18 cellular contexts compared by ENCODE assay signal in genomic region chr4:2833671-2834000, GRCh38. TPM values are rescaled to one million over a fixed set of nuclear protein-coding genes. Genes with fewer than 3 reads are reported as not detected.
DNase-seq lines count a peak whose midpoint lies in the region; ATAC-seq and TF ChIP-seq lines count a peak whose summit lies in the region.
"Had no signal": no experiment of that assay in that cellular context is flagged by ENCODE, and none has a peak within 500 bp of the region (broad histone marks: within the 10 kb centered on the region; RNA-seq: fewer than 3 reads in every experiment).

No MANE protein-coding gene starts in this region.

- H3K4me1 ChIP-seq in mucosa of descending colon (ENCODE audit: low read depth) (peaks cover 12% of the 10 kb centered on the region), transverse colon (peaks cover 5 to 35% (median 10%) of the 10 kb centered on the region in 4 donors)
- H3K4me1 ChIP-seq: Caco-2 had no signal

- in situ Hi-C loops in transverse colon (cut with MboI; ENCODE audit: low pct_ligation_motif_present in 1 of 4, low pct_unique_long_range_greater_than_20kb in 1 of 4, low sequenced_read_pairs in 3 of 4), result no loop called here

- H3K9me3 ChIP-seq in mucosa of descending colon (no peaks in the 10 kb centered on the region), transverse colon (no peaks in the 10 kb centered on the region)
- H3K9me3 ChIP-seq: ascending aorta, Caco-2, Peyer's patch had no signal

- peaks cover 7% of the 10 kb centered on the region for H3K36me3 ChIP-seq in mucosa of descending colon (ENCODE audit: low read depth)
- peaks cover 0 to 5% (median 0%) of the 10 kb centered on the region in 4 donors for H3K36me3 ChIP-seq in transverse colon

- ATAC-seq in activated naive CD8-positive, alpha-beta T cell treated with anti-CD3 and anti-CD28 coated beads, Interleukin-2, amount 10 ng/mL, durations not matched to agents 7 days and 5 days (ENCODE audit: low read depth), result no peak
- no peak for ATAC-seq in activated CD8-positive, alpha-beta T cell treated with anti-CD3 and anti-CD28 coated beads for 36 hours
- no peak for ATAC-seq in mucosa of descending colon

- no peak overlapping the region for H3K4me3 ChIP-seq in mucosa of descending colon
- no peak overlapping the region for H3K4me3 ChIP-seq in transverse colon
- H3K4me3 ChIP-seq: ascending aorta, lung, Peyer's patch had no signal

- CTCF ChIA-PET in activated CD8-positive, alpha-beta T cell treated with anti-CD3 and anti-CD28 coated beads for 36 hours (lab: Charles Lee), result interaction anchor here (1.4 kb wide), 1 partner anchor 71 kb away, joined by 4 read pairs; no protein-coding TSS in a partner anchor

- no peak for TF ChIP-seq EP300 in transverse colon (IDR thresholded peaks at IDR 0.05; ENCODE audit: low read depth)

- no peak overlapping the region for H3K4me3 Mint-ChIP-seq in activated naive CD8-positive, alpha-beta T cell treated with anti-CD3 and anti-CD28 coated beads, Interleukin-2, amount 10 ng/mL, durations not matched to agents 7 days and 5 days
- no peak overlapping the region for H3K4me3 Mint-ChIP-seq in activated naive CD8-positive, alpha-beta T cell treated with anti-CD3 and anti-CD28 coated beads for 36 hours
- no peak overlapping the region for H3K4me3 Mint-ChIP-seq in activated CD8-positive, alpha-beta T cell treated with anti-CD3 and anti-CD28 coated beads for 36 hours
- H3K4me3 Mint-ChIP-seq: activated naive CD4-positive, alpha-beta T cell treated with anti-CD3 and anti-CD28 coated beads for 36 hours had no signal

- H3K27me3 ChIP-seq in transverse colon, result no peaks in the 10 kb centered on the region
- H3K27me3 ChIP-seq: ascending aorta, Peyer's patch had no signal

- intact Hi-C loops in activated CD8-positive, alpha-beta T cell treated with anti-CD3 and anti-CD28 coated beads for 36 hours (cut with micrococcal nuclease), result no loop called here
- intact Hi-C loops in mucosa of descending colon (cut with DNase I, micrococcal nuclease) (no loop called here), transverse colon (cut with DNase I; ENCODE audit: low total_unique reads) (no loop called here)

- no peak for TF ChIP-seq CTCF in activated CD8-positive, alpha-beta T cell treated with anti-CD3 and anti-CD28 coated beads for 36 hours (IDR thresholded peaks at IDR 0.05)
- no peak for TF ChIP-seq CTCF in mucosa of descending colon (IDR thresholded peaks at IDR 0.05)
- TF ChIP-seq CTCF in transverse colon (IDR thresholded peaks at IDR 0.05), result no peak

- H3K27ac Mint-ChIP-seq in activated naive CD8-positive, alpha-beta T cell treated with anti-CD3 and anti-CD28 coated beads, Interleukin-2, amount 10 ng/mL, durations not matched to agents 7 days and 5 days, result peak overlapping the region; percentile 25
- no peak overlapping the region for H3K27ac Mint-ChIP-seq in activated naive CD8-positive, alpha-beta T cell treated with anti-CD3 and anti-CD28 coated beads for 36 hours
- H3K27ac Mint-ChIP-seq in activated CD8-positive, alpha-beta T cell treated with anti-CD3 and anti-CD28 coated beads for 36 hours, result no peak overlapping the region
- H3K27ac Mint-ChIP-seq: activated naive CD4-positive, alpha-beta T cell treated with anti-CD3 and anti-CD28 coated beads for 36 hours had no signal

- H3K27ac ChIP-seq in transverse colon, result no peak overlapping the region
- H3K27ac ChIP-seq: ascending aorta had no signal

- DNase-seq in activated naive CD8-positive, alpha-beta T cell treated with anti-CD3 and anti-CD28 coated beads, Interleukin-2, amount 10 ng/mL, durations not matched to agents 7 days and 5 days, result no peak
- DNase-seq in activated naive CD8-positive, alpha-beta T cell treated with anti-CD3 and anti-CD28 coated beads for 36 hours, result no peak
- DNase-seq in activated CD8-positive, alpha-beta T cell treated with anti-CD3 and anti-CD28 coated beads for 36 hours, result peak; percentile 0
- DNase-seq in mucosa of descending colon (peak in 2 of 3 donors; percentile 17 to 44), transverse colon (peak; percentile 5), A172 (ENCODE audit: low spot score) (no peak), hepatic stellate cell (ENCODE audit: low spot score) (no peak)
- DNase-seq in stimulated activated CD4-positive, alpha-beta T cell treated with anti-CD3 and anti-CD28 coated beads, Interleukin-4, amount 100 ng/mL, for 4 hours, result no peak
- DNase-seq: activated CD4-positive, alpha-beta T cell treated with anti-CD3 and anti-CD28 coated beads for 4 hours; activated naive CD4-positive, alpha-beta T cell treated with anti-CD3 and anti-CD28 coated beads for 36 hours; NCI-H2029; NCI-H345; NK-92 treated with Interleukin-12 subunit alpha and Interleukin-12 subunit beta, amount 100 ng/mL, for 24 hours; stimulated activated CD4-positive, alpha-beta T cell treated with anti-CD3 and anti-CD28 coated beads, Interleukin-2, amount 100 ng/mL, for 24 hours had no signal

- POLR2A ChIA-PET in activated naive CD8-positive, alpha-beta T cell treated with anti-CD3 and anti-CD28 coated beads, Interleukin-2, amount 10 ng/mL, durations not matched to agents 7 days and 5 days (lab: Charles Lee), result interaction anchor here (2.6 to 2.7 kb wide), 2 partner anchors 12 to 21 kb away, joined by 14 to 17 read pairs; no protein-coding TSS in a partner anchor
- POLR2A ChIA-PET in activated CD8-positive, alpha-beta T cell treated with anti-CD3 and anti-CD28 coated beads for 36 hours (lab: Charles Lee), result interaction anchor here (0.9 to 1.6 kb wide), 4 partner anchors 9 to 29 kb away, joined by 3 to 10 read pairs (median 3); no protein-coding TSS in a partner anchor

- TF ChIP-seq POLR2A in transverse colon (IDR thresholded peaks at IDR 0.05), result no peak

- WGBS in transverse colon (ENCODE audit: low coverage in 1 of 2), 2 donors, result 96% methylated on average over 7 of the region's 7 CpGs; no CpG with 5 or more reads in 1 of the 2 donors

- no peaks in the 10 kb centered on the region for H3K27me3 Mint-ChIP-seq in activated naive CD8-positive, alpha-beta T cell treated with anti-CD3 and anti-CD28 coated beads, Interleukin-2, amount 10 ng/mL, durations not matched to agents 7 days and 5 days
- no peaks in the 10 kb centered on the region for H3K27me3 Mint-ChIP-seq in activated naive CD8-positive, alpha-beta T cell treated with anti-CD3 and anti-CD28 coated beads for 36 hours
- H3K27me3 Mint-ChIP-seq in activated CD8-positive, alpha-beta T cell treated with anti-CD3 and anti-CD28 coated beads for 36 hours, result no peaks in the 10 kb centered on the region

- H3K36me3 Mint-ChIP-seq in activated naive CD8-positive, alpha-beta T cell treated with anti-CD3 and anti-CD28 coated beads, Interleukin-2, amount 10 ng/mL, durations not matched to agents 7 days and 5 days, result peaks cover 8% of the 10 kb centered on the region
- H3K36me3 Mint-ChIP-seq in activated naive CD8-positive, alpha-beta T cell treated with anti-CD3 and anti-CD28 coated beads for 36 hours, result peaks cover 14% of the 10 kb centered on the region
- peaks cover 19% of the 10 kb centered on the region for H3K36me3 Mint-ChIP-seq in activated CD8-positive, alpha-beta T cell treated with anti-CD3 and anti-CD28 coated beads for 36 hours (ENCODE audit: low read depth)

- H3K9me3 Mint-ChIP-seq in activated naive CD8-positive, alpha-beta T cell treated with anti-CD3 and anti-CD28 coated beads, Interleukin-2, amount 10 ng/mL, durations not matched to agents 7 days and 5 days, result no peaks in the 10 kb centered on the region
- H3K9me3 Mint-ChIP-seq in activated naive CD8-positive, alpha-beta T cell treated with anti-CD3 and anti-CD28 coated beads for 36 hours, result no peaks in the 10 kb centered on the region
- no peaks in the 10 kb centered on the region for H3K9me3 Mint-ChIP-seq in activated CD8-positive, alpha-beta T cell treated with anti-CD3 and anti-CD28 coated beads for 36 hours
- H3K9me3 Mint-ChIP-seq: activated naive CD4-positive, alpha-beta T cell treated with anti-CD3 and anti-CD28 coated beads for 36 hours had no signal

- peaks cover 32% of the 10 kb centered on the region for H3K4me1 Mint-ChIP-seq in activated naive CD8-positive, alpha-beta T cell treated with anti-CD3 and anti-CD28 coated beads, Interleukin-2, amount 10 ng/mL, durations not matched to agents 7 days and 5 days
- peaks cover 37% of the 10 kb centered on the region for H3K4me1 Mint-ChIP-seq in activated naive CD8-positive, alpha-beta T cell treated with anti-CD3 and anti-CD28 coated beads for 36 hours
- peaks cover 39% of the 10 kb centered on the region for H3K4me1 Mint-ChIP-seq in activated CD8-positive, alpha-beta T cell treated with anti-CD3 and anti-CD28 coated beads for 36 hours (ENCODE audit: low read depth)

RNA-seq across cellular contexts. Expression of gene ADD1, which starts 10.0 kb away (rescaled TPM):
- total RNA-seq in activated naive CD8-positive, alpha-beta T cell treated with anti-CD3 and anti-CD28 coated beads, Interleukin-2, amount 10 ng/mL, durations not matched to agents 7 days and 5 days, result 100 to 1,000 TPM; 261 to 276 TPM
- total RNA-seq in activated naive CD8-positive, alpha-beta T cell treated with anti-CD3 and anti-CD28 coated beads for 36 hours, result 100 to 1,000 TPM; 136 TPM
- 100 to 1,000 TPM; 149 to 154 TPM for total RNA-seq in activated CD8-positive, alpha-beta T cell treated with anti-CD3 and anti-CD28 coated beads for 36 hours
- 100 to 1,000 TPM; 201 to 373 (median 261) TPM for total RNA-seq in mucosa of descending colon
- total RNA-seq in transverse colon, result 100 to 1,000 TPM; 218 to 392 (median 299) TPM
- total RNA-seq in A172 (2014; rRNA removed; shearing (Covaris generic)), result 166 and 199 TPM in 2 replicates

RNA-seq across cellular contexts. Expression of gene SH3BP2, which starts 40.8 kb away (rescaled TPM):
- 10 to 100 TPM; 82.6 to 83.7 TPM for total RNA-seq in activated naive CD8-positive, alpha-beta T cell treated with anti-CD3 and anti-CD28 coated beads, Interleukin-2, amount 10 ng/mL, durations not matched to agents 7 days and 5 days
- 10 to 100 TPM; 72.2 to 74.1 TPM for total RNA-seq in activated naive CD8-positive, alpha-beta T cell treated with anti-CD3 and anti-CD28 coated beads for 36 hours
- 10 to 100 TPM; 54.8 to 59.0 TPM for total RNA-seq in activated CD8-positive, alpha-beta T cell treated with anti-CD3 and anti-CD28 coated beads for 36 hours
- total RNA-seq in mucosa of descending colon (10 to 100 TPM; 48.1 to 75.3 (median 73.0) TPM), transverse colon (100 to 1,000 TPM in 3 of 4 donors, 10 to 100 TPM in 1; 92.6 to 301 (median 117) TPM)
- total RNA-seq in A172 (2014; rRNA removed; shearing (Covaris generic)), result 37.4 and 56.9 TPM in 2 replicates

Comparison
In these comparisons a context has a peak if more than half of its experiments do, and no peak if none do; other contexts are left out.
1. DNase-seq: peak in activated CD8-positive, alpha-beta T cell treated with anti-CD3 and anti-CD28 coated beads for 36 hours (single experiment), mucosa of descending colon (2 of 3) and transverse colon (single experiment); none in activated naive CD8-positive, alpha-beta T cell treated with anti-CD3 and anti-CD28 coated beads, Interleukin-2, amount 10 ng/mL, durations not matched to agents 7 days and 5 days (single experiment), activated naive CD8-positive, alpha-beta T cell treated with anti-CD3 and anti-CD28 coated beads for 36 hours (single experiment), A172 (single experiment), hepatic stellate cell (single experiment) and stimulated activated CD4-positive, alpha-beta T cell treated with anti-CD3 and anti-CD28 coated beads, Interleukin-4, amount 100 ng/mL, for 4 hours (0 of 2).